7 cellular contexts compared by ENCODE assay signal in the genomic region with DNA sequence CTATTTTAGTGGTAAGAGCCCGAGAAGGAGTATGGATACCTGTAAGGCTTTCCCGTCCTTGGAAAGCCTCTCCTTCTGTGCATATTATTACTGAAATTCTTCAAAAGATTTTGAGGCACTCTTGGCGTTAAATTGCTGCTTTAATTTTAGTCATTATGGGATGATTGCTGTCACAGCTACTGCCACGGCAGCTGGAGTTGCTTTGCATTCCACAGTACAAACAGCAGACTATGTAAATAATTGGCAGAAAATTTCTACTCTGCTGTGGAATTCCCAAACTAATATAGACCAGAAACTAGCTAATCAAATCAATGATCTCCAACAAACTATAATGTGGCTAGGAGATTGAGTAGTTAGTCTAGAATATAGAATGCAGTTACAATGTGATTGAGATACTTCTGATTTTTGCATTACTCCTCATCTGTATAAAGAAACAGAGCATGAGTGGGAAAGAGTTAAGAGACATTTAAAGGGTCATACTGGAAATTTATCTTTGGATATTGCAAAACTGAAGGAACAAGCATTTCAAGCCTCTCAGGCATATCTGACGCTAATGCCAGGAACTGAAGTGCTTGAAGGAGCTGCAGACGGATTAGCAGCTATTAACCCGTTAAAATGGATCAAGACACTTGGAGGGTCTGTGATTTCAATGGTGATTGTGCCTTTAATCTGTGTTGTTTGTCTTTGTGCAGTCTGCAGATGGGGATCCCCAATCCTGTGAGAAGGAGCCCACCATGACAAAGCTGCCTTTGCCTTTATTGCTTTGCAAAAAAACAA.
DNase-seq lines count a peak whose midpoint lies in the region; ATAC-seq, FAIRE-seq and TF ChIP-seq lines count a peak whose summit lies in the region.
"Not testable (repeated sequence)": the region's sequence is repeated elsewhere in the genome, so short reads cannot be mapped to it uniquely, and the experiment has no call there.

No MANE protein-coding gene starts in this region.

- TF ChIP-seq CTCF in brain (conservative IDR thresholded peaks at IDR 0.05); HepG2 (CRISPR knock-in tag; IDR thresholded peaks at IDR 0.05): not testable (repeated sequence)

- H3K23ac ChIP-seq in neuronal stem cell (ENCODE audit: low read depth, low read length, poor library complexity), result not testable (repeated sequence)

- peak overlapping the region in 3 of 5 experiments; percentile 5 to 28 (median 18) for H3K4me3 Mint-ChIP-seq in brain

- DNase-seq in HAP-1 (ENCODE audit: low spot score in 2 of 2), result peak; percentile 33 to 58
- DNase-seq in NCI-H82 (lab: John Stamatoyannopoulos, UW), result peak; percentile 90
- DNase-seq in HepG2 (ENCODE audit: low spot score); neuronal stem cell (ENCODE audit: low spot score): not testable (repeated sequence)
- peak; percentile 38 for DNase-seq in retina

- CTCF ChIA-PET in HepG2 (lab: Yijun Ruan, JAX; ENCODE audit: low intra/inter-chr PET ratio, low total read pairs), result not testable (repeated sequence)

- H2AFZ ChIP-seq in HepG2 (ENCODE audit: low read length), result not testable (repeated sequence)
- H2AFZ ChIP-seq in neuronal stem cell (ENCODE audit: low read length), result peak overlapping the region; percentile 72

- not testable (repeated sequence) for TF ChIP-seq EP300 in HepG2 (IDR thresholded peaks at IDR 0.05; ENCODE audit: low read depth in 2 of 2, low read length in 2 of 2); HepG2 (CRISPR knock-in tag; IDR thresholded peaks at IDR 0.05; ENCODE audit: borderline replicate concordance)

- not testable (repeated sequence) for H4K20me1 ChIP-seq in HepG2 (ENCODE audit: insufficient read depth, low read length)

- H3K79me1 ChIP-seq in neuronal stem cell (ENCODE audit: low read depth, low read length), result not testable (repeated sequence)

- peaks cover 71% of the 10 kb centered on the region for H3K4me1 Mint-ChIP-seq in brain

- not testable (repeated sequence) for H2AK5ac ChIP-seq in neuronal stem cell (ENCODE audit: low read depth, low read length)

- not testable (repeated sequence) for H3K36me3 Mint-ChIP-seq in brain

- H3K4me2 ChIP-seq in HepG2 (ENCODE audit: low read depth, low read length), result peak overlapping the region; percentile 27; the same call in 1 of the 2 replicates
- not testable (repeated sequence) for H3K4me2 ChIP-seq in neuronal stem cell (ENCODE audit: insufficient read depth, low read length, poor library complexity, severe bottlenecking)

- not testable (repeated sequence) for H3K4ac ChIP-seq in neuronal stem cell (ENCODE audit: low read length)

- H3K27me3 ChIP-seq in HAP-1 (ENCODE audit: low read depth); HepG2 (ENCODE audit: control insufficient read depth in 1 of 2, insufficient read depth in 2 of 2, low read length in 2 of 2); neuronal stem cell (ENCODE audit: control insufficient read depth in 3 of 3, insufficient read depth in 3 of 3, low read depth in 1 of 3, low read length in 3 of 3): not testable (repeated sequence)

- H3K14ac ChIP-seq in neuronal stem cell (ENCODE audit: low read length), result not testable (repeated sequence)

- not testable (repeated sequence) for H3K27me3 Mint-ChIP-seq in brain

- WGBS in HepG2 (ENCODE audit: low lambda C conversion rate), result 7% methylated on average over 7 of the region's 7 CpGs
- WGBS in mesodermal cell (ENCODE audit: insufficient coverage in 2 of 2), 2 experiments, result 25 to 67% methylated on average over 1 to 2 of the region's 7 CpGs
- WGBS in neuronal stem cell (ENCODE audit: extremely low coverage in 2 of 2, insufficient read length in 2 of 2, insufficient replicate concordance in 1 of 2), 2 donors, result no CpG with 5 or more reads among the region's 7 CpGs

- intact Hi-C loops in HepG2 (cut with micrococcal nuclease; ENCODE audit: unreplicated experiment), result not testable (repeated sequence)

- ATAC-seq in HepG2, result not testable (repeated sequence)

- H3K4me1 ChIP-seq in HAP-1 (peaks cover 62% of the 10 kb centered on the region), HepG2 (ENCODE audit: insufficient read depth, low read length) (peaks cover 19% of the 10 kb centered on the region), mesodermal cell (ENCODE audit: control insufficient read depth, insufficient read depth, low read length, poor library complexity, severe bottlenecking) (peaks cover 41% of the 10 kb centered on the region), neuronal stem cell (ENCODE audit: control insufficient read depth in 2 of 2, insufficient read depth in 1 of 2, low read depth in 1 of 2, low read length in 2 of 2) (peaks cover 26 to 38% of the 10 kb centered on the region in 2 donors)

- H2BK15ac ChIP-seq in neuronal stem cell (ENCODE audit: low read length), result not testable (repeated sequence)

- not testable (repeated sequence) for H3K9ac ChIP-seq in HepG2 (ENCODE audit: insufficient read depth, low read depth, low read length); neuronal stem cell (ENCODE audit: low read depth, low read length, poor library complexity)

- H3K27ac ChIP-seq in HepG2 (ENCODE audit: extremely low read length, insufficient read depth, low read length); neuronal stem cell (replicated peaks; ENCODE audit: low read length): not testable (repeated sequence)
- H3K27ac ChIP-seq in mesodermal cell (ENCODE audit: low read depth, low read length, severe bottlenecking), result peak overlapping the region; percentile 59

- TF ChIP-seq RAD21 in HepG2 (CRISPR knock-in tag; IDR thresholded peaks at IDR 0.05), result not testable (repeated sequence)

- not testable (repeated sequence) for BruUV-seq in HepG2 (replicated peaks; lab: Mats Ljungman, UMichigan)

- not testable (repeated sequence) for H3K18ac ChIP-seq in neuronal stem cell (ENCODE audit: low read length)

- H4K8ac ChIP-seq in neuronal stem cell (ENCODE audit: low read depth, low read length), result not testable (repeated sequence)

- in situ Hi-C loops in HAP-1 (cut with MboI; ENCODE audit: low sequenced_read_pairs); HepG2 (cut with HindIII; ENCODE audit: extremely low pct_ligation_motif_present, low pct_unique_long_range_greater_than_20kb): not testable (repeated sequence)

- POLR2A ChIA-PET in HepG2 (lab: Yijun Ruan, JAX), result not testable (repeated sequence)

- FAIRE-seq in HepG2 (lab: Jason Lieb, UNC), result not testable (repeated sequence)

- H2BK120ac ChIP-seq in neuronal stem cell (ENCODE audit: low read depth, low read length), result not testable (repeated sequence)

- H3K9me3 ChIP-seq in HAP-1; HepG2 (ENCODE audit: low read length); mesodermal cell (ENCODE audit: control insufficient read depth, low read length); neuronal stem cell (replicated peaks in 1 of 2; ENCODE audit: control insufficient read depth in 2 of 2, insufficient read depth in 1 of 2, low read depth in 1 of 2, low read length in 2 of 2): not testable (repeated sequence)

- H2BK5ac ChIP-seq in neuronal stem cell (ENCODE audit: low read length), result not testable (repeated sequence)

- not testable (repeated sequence) for TF ChIP-seq POLR2A in HepG2 (IDR thresholded peaks at IDR 0.05; ENCODE audit: insufficient read depth in 1 of 2, low read depth in 2 of 2, low read length in 2 of 2)

- H3K27ac Mint-ChIP-seq in brain, result peak overlapping the region in 3 of 5 experiments; percentile 22 to 97 (median 87)

- H3K79me2 ChIP-seq in HepG2 (ENCODE audit: insufficient read depth, low read length), result not testable (repeated sequence)

- not testable (repeated sequence) for H3K9me3 Mint-ChIP-seq in brain

- not testable (repeated sequence) for H4K91ac ChIP-seq in neuronal stem cell (ENCODE audit: low read depth, low read length, poor library complexity)

- not testable (repeated sequence) for H2BK12ac ChIP-seq in neuronal stem cell (ENCODE audit: low read length)

- H3K4me3 ChIP-seq in HAP-1; HepG2 (replicated peaks in 1 of 3; ENCODE audit: insufficient read depth in 1 of 3, low read depth in 2 of 3, low read length in 3 of 3); mesodermal cell (ENCODE audit: extremely low read depth, insufficient read depth, low read length, poor library complexity, severe bottlenecking); neuronal stem cell (ENCODE audit: low read length in 2 of 2): not testable (repeated sequence)

- not testable (repeated sequence) for H3K36me3 ChIP-seq in HAP-1 (replicated peaks); HepG2 (replicated peaks in 1 of 2; ENCODE audit: control insufficient read depth in 1 of 2, insufficient read depth in 2 of 2, low read length in 2 of 2); mesodermal cell (ENCODE audit: control insufficient read depth, insufficient read depth, low read length); neuronal stem cell (replicated peaks in 1 of 2; ENCODE audit: control insufficient read depth in 2 of 2, insufficient read depth in 2 of 2, low read length in 2 of 2)
